20 cellular contexts compared by ENCODE assay signal in genomic region chr22:45424241-45424731, GRCh38. TPM values are rescaled to one million over a fixed set of nuclear protein-coding genes. Genes with fewer than 3 reads are reported as not detected.
DNase-seq lines count a peak whose midpoint lies in the region; ATAC-seq and TF ChIP-seq lines count a peak whose summit lies in the region.
"Had no signal": no experiment of that assay in that cellular context is flagged by ENCODE, and none has a peak within 500 bp of the region (broad histone marks: within the 10 kb centered on the region; RNA-seq: fewer than 3 reads in every experiment).

No MANE protein-coding gene starts in this region.

- H3K4me1 ChIP-seq in left ventricle myocardium inferior (no peaks in the 10 kb centered on the region), lower lobe of right lung (no peaks in the 10 kb centered on the region)

- H3K27me3 ChIP-seq in left ventricle myocardium inferior (ENCODE audit: low read depth) = no peaks in the 10 kb centered on the region
- no peaks in the 10 kb centered on the region for H3K27me3 ChIP-seq in lower lobe of right lung (ENCODE audit: low read depth)
- H3K27me3 ChIP-seq in MG63 = no peaks in the 10 kb centered on the region
- H3K27me3 ChIP-seq: upper lobe of left lung had no signal

- H3K27ac ChIP-seq in left ventricle myocardium inferior (replicated peaks) (no peak overlapping the region), coronary artery (no peak overlapping the region), lower lobe of right lung (peak overlapping the region; percentile 18)
- H3K27ac ChIP-seq: upper lobe of left lung had no signal

- H3K36me3 ChIP-seq in left ventricle myocardium inferior = no peaks in the 10 kb centered on the region
- no peaks in the 10 kb centered on the region for H3K36me3 ChIP-seq in lower lobe of right lung
- no peaks in the 10 kb centered on the region for H3K36me3 ChIP-seq in MG63
- H3K36me3 ChIP-seq: upper lobe of left lung had no signal

- ATAC-seq in Right ventricle myocardium inferior (peak; percentile 58), lower lobe of right lung (peak; percentile 69 to 89), GM19397 (IDR thresholded peaks at IDR 0.05; ENCODE audit: unreplicated experiment) (no peak), GM21825 (IDR thresholded peaks at IDR 0.05; ENCODE audit: unreplicated experiment) (no peak)
- ATAC-seq: GM12878, SK-N-SH treated with all-trans-retinoic acid at 6 μM for 48 hours had no signal

- TF ChIP-seq CTCF in left ventricle myocardium inferior (IDR thresholded peaks at IDR 0.05; ENCODE audit: borderline replicate concordance) (no peak), coronary artery (IDR thresholded peaks at IDR 0.05) (no peak), lower lobe of right lung (IDR thresholded peaks at IDR 0.05) (no peak)

- H3K4me3 ChIP-seq in left ventricle myocardium inferior (no peak overlapping the region), coronary artery (no peak overlapping the region), lower lobe of right lung (no peak overlapping the region), MG63 (no peak overlapping the region)
- H3K4me3 ChIP-seq: GM12878, upper lobe of left lung had no signal

- intact Hi-C loops in Right ventricle myocardium inferior (cut with DNase I) (no loop called here), left ventricle myocardium inferior (cut with micrococcal nuclease) (no loop called here), lower lobe of right lung (cut with DNase I) (no loop called here)

- DNase-seq in Right ventricle myocardium inferior (ENCODE audit: missing footprints) (peak; percentile 79), left ventricle myocardium inferior (no peak), coronary artery (ENCODE audit: low spot score) (peak; percentile 70), lower lobe of right lung (peak; percentile 86), MG63 (no peak), epidermal melanocyte (ENCODE audit: insufficient read length, low spot score) (no peak)
- DNase-seq: activated naive CD8-positive, alpha-beta T cell treated with anti-CD3 and anti-CD28 coated beads, Interleukin-2, amount 10 ng/mL, durations not matched to agents 7 days and 5 days; activated T-cell treated with anti-CD3 and anti-CD28 coated beads, Interleukin-2, amount 50 U/mL, for 24 hours; cerebellar nuclear complex; hippocampal formation; mammary epithelial cell; MM.1S; NCI-H2171 treated with DMSO at 0.1 percent for 48 hours; stimulated activated CD4-positive, alpha-beta T cell treated with anti-CD3 and anti-CD28 coated beads, Interleukin-4, amount 100 ng/mL, for 24 hours had no signal

- H3K9me3 ChIP-seq in left ventricle myocardium inferior (replicated peaks) (peaks cover 6% of the 10 kb centered on the region), lower lobe of right lung (no peaks in the 10 kb centered on the region), MG63 (no peaks in the 10 kb centered on the region)

RNA-seq across cellular contexts. Expression of gene RIBC2, which starts 10.8 kb away (rescaled TPM):
- total RNA-seq in Right ventricle myocardium inferior (0.51 TPM), left ventricle myocardium inferior (not detected), lower lobe of right lung (2.6 TPM)
- 0.56 TPM in 1 of 2 replicates, not detected in the other for total RNA-seq in MG63 (2014; rRNA removed; shearing (Covaris generic); ENCODE audit: low replicate concordance)
- total RNA-seq: GM12878 had no signal

RNA-seq across cellular contexts. Expression of gene SMC1B, which starts 10.9 kb away (rescaled TPM):
- total RNA-seq in Right ventricle myocardium inferior = not detected
- total RNA-seq in left ventricle myocardium inferior = not detected
- total RNA-seq in lower lobe of right lung = not detected
- not detected in 2 replicates for total RNA-seq in MG63 (2014; rRNA removed; shearing (Covaris generic); ENCODE audit: low replicate concordance)
- total RNA-seq: A673, GM12878, upper lobe of left lung had no signal

Comparison
In these comparisons a context has a peak if more than half of its experiments do, and no peak if none do; other contexts are left out.
1. DNase-seq: peak in Right ventricle myocardium inferior (single experiment), coronary artery (single experiment) and lower lobe of right lung (single experiment); none in left ventricle myocardium inferior (single experiment), MG63 (single experiment) and epidermal melanocyte (single experiment).
2. ATAC-seq: peak in Right ventricle myocardium inferior (single experiment) and lower lobe of right lung (2 of 2); none in GM19397 (single experiment) and GM21825 (single experiment).